22 cellular contexts compared by ENCODE assay signal in the genomic region with DNA sequence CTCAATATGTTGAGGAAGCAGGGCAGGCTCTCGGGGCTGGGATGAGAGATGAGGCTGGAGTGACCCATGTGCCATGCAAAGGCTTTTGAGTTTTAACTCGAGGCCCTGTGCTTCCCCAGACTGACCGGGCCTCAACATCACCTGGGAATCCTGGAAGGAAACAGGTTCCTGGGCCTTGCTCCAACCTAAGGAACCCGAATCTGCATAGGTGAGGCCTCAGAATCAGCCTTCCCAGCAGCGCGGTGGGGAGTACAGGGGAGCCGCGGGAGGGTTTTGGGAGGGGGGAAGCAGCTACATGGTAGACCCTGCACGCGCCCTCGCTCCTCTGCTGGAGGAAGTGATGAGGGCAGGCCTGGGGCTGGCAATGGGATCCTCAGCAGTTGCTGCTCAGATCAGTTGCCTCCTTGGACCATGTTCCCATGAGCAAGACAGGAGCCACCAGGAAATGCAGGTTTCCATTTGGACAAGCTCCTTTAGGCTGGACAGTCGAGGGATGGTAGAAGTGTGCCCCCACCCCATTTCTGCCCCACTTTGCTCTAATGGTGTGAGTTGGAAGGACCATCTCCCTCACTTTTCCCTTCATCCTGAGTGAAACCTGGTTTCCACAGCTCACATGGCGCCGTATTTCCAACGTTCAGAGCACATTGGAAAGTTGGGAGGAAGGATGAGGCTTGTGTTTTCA.
"Had no signal": no experiment of that assay in that cellular context is flagged by ENCODE, and none has a peak within 500 bp of the region (broad histone marks: within the 10 kb centered on the region; RNA-seq: fewer than 3 reads in every experiment).

No MANE protein-coding gene starts in this region.

- H3K4me3 ChIP-seq: gastrocnemius medialis, left ventricle myocardium inferior, tibial artery had no signal

- H3K27ac ChIP-seq: gastrocnemius medialis, left ventricle myocardium inferior, tibial artery had no signal

- H3K36me3 ChIP-seq: gastrocnemius medialis, left ventricle myocardium inferior, tibial artery had no signal

- DNase-seq: activated CD4-positive, alpha-beta T cell treated with anti-CD3 and anti-CD28 coated beads for 36 hours; activated CD4-positive, alpha-beta T cell treated with anti-CD3 and anti-CD28 coated beads, Interleukin-2, amount 50 U/mL, for 48 hours; activated naive CD4-positive, alpha-beta T cell treated with anti-CD3 and anti-CD28 coated beads, Interleukin-2, amount 10 ng/mL, durations not matched to agents 7 days and 5 days; activated naive CD8-positive, alpha-beta T cell treated with anti-CD3 and anti-CD28 coated beads, Interleukin-2, amount 50 U/mL, for 24 hours; anterior cingulate cortex; central memory CD4-positive, alpha-beta T cell; effector CD4-positive, alpha-beta T cell; gastrocnemius medialis; kidney; left ventricle myocardium inferior; mesenchymal stem cell; right cardiac atrium; stimulated activated CD4-positive, alpha-beta T cell treated with anti-CD3 and anti-CD28 coated beads, Interleukin-2, amount 100 ng/mL, for 24 hours; stimulated activated naive CD4-positive, alpha-beta T cell treated with Interleukin-2 at 50 U/mL for 16 hours; substantia nigra; tibial artery had no signal

- H3K27me3 ChIP-seq: tibial artery had no signal

- H3K9me3 ChIP-seq: gastrocnemius medialis, left ventricle myocardium inferior, tibial artery had no signal

- FAIRE-seq: colon, kidney, TTC549, urothelium cell line had no signal

- ATAC-seq: activated naive CD8-positive, alpha-beta T cell treated with anti-CD3 and anti-CD28 coated beads, Interleukin-2, amount 50 U/mL, for 24 hours; esophagus mucosa; gastrocnemius medialis; naive thymus-derived CD4-positive, alpha-beta T cell; right cardiac atrium; WTC11 had no signal
